In the genomic region with DNA sequence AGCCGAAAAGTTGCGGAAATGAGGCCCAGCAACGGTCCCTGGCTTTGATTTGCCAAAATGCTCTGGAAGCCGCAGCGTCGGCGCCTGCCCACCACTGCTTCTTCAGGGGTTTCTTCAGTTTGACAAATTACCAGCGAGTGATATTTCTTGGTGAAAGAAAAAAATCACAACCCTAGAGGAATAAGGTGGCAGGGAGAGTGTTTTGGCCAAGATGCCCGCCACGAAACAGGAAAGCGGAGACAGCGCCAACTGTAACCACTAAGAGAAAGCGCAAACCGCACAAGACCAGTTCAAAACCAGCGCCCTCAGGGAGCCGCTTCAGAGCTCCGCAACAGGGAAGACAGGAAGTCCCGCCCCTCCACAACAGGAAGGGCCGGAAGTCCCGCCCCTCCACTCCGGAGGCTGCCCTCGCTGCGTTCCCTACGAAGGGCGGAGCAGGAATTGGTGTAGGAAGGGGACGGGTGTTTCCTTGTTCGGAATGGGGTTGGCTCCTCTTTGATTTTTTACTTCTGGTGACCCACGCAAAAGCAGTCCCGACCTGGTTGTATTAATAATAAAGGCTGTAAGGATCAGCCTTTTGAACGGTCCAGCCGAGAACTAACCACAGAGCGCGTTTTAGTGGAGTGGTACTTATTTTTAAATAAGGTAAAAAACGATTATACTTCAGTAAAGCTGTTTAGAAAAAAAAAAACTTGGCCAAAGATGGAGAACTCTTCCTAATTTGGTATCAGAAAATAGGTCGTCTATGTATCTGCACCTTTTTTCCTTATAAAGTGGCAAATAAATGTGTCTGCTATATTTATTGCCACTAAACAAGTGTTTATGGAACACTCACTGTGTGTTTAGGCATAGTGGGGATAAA, we compare ENCODE assay signal across 8 cellular contexts. TPM values are rescaled to one million over a fixed set of nuclear protein-coding genes. Genes with fewer than 3 reads are reported as not detected.
A peak's percentile ranks its signal among the peaks of the same experiment; 100 is the strongest.
DNase-seq lines count a peak whose midpoint lies in the region; ATAC-seq and TF ChIP-seq lines count a peak whose summit lies in the region.

A gene with protein sequence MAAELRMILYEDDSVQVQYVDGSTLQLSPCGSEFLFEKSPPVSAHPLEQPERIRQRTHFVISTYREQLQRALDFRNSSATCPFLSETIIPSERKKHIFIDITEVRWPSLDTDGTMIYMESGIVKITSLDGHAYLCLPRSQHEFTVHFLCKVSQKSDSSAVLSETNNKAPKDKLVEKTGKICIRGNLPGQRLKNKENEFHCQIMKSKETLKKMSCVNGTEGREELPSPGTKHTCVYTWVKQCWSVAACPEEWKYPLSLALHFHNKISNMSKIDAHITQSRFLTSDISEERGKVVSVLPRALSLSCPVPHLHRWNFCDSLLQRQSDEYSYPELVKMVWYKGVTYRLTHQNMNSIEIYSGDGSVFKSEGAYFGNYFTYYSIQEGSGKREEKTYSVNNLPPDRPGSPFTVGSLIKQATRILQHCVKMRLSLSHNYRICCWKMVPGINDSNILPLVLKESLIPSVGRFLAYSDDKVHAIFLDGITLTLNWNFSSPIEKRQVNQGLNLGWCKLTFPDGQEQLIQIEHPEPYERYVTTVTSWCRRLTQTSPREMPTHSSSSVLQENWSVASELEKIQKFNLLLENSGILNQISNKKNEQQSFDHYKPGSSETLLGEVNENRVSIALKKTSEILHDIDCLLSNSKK (minus strand): TSS at position 333 of the 862 bp plus-strand sequence. CDS start 5,809 bp downstream, outside the sequence.

- peak within 1 kb of the TSS; percentile 62 for H3K4me3 ChIP-seq in kidney epithelial cell (ENCODE audit: low read depth, low read length)

- DNase-seq in AML-193 (lab: John Stamatoyannopoulos, UW) (peak; percentile 84 to 90), NCI-H446 treated with DMSO at 0.1 percent for 48 hours (lab: John Stamatoyannopoulos, UW) (peak; percentile 94), cerebellum (ENCODE audit: low spot score) (peak; percentile 98), kidney epithelial cell (ENCODE audit: low read depth) (peak; percentile 86)
- DNase-seq in activated CD4-positive, CD25-positive, alpha-beta regulatory T cell treated with anti-CD3 and anti-CD28 coated beads, Interleukin-2, amount 50 U/mL, for 72 hours = peak; percentile 95
- DNase-seq in stimulated activated CD4-positive, alpha-beta T cell treated with anti-CD3 and anti-CD28 coated beads, Interleukin-15, amount 100 ng/mL, for 24 hours = peak; percentile 97

- H3K27me3 ChIP-seq in kidney epithelial cell (ENCODE audit: control insufficient read depth, insufficient read depth, low read length) = no peaks in the 10 kb centered on the region

- TF ChIP-seq POLR2A in GM19099 (IDR thresholded peaks at IDR 0.05; ENCODE audit: extremely low read depth, insufficient read length, low read depth) = peak; percentile 91

- no peaks in the 10 kb centered on the region for H3K36me3 ChIP-seq in kidney epithelial cell (ENCODE audit: control insufficient read depth, insufficient read depth, low read length)

- no peak for TF ChIP-seq CTCF in kidney epithelial cell (IDR thresholded peaks at IDR 0.05; ENCODE audit: insufficient read depth, low read length, poor library complexity, severe bottlenecking)

- ATAC-seq in HG03378 (IDR thresholded peaks at IDR 0.05; ENCODE audit: unreplicated experiment) = peak; percentile 98

RNA-seq across cellular contexts. Expression of the gene that starts here (rescaled TPM):
- total RNA-seq in cerebellum = 12.3 TPM
- 0.38 and 1.1 TPM in 2 replicates for total RNA-seq in kidney epithelial cell

Comparison
In these comparisons a context has a peak if more than half of its experiments do, and no peak if none do; other contexts are left out.
1. Peak in every context shown above with its lines: DNase-seq, ATAC-seq and H3K4me3 ChIP-seq.